Comparison of ENCODE assay signal across 12 cellular contexts in genomic region chr1:37147906-37148305, GRCh38.
DNase-seq lines count a peak whose midpoint lies in the region; ATAC-seq and TF ChIP-seq lines count a peak whose summit lies in the region.
"Had no signal": no experiment of that assay in that cellular context is flagged by ENCODE, and none has a peak within 500 bp of the region (broad histone marks: within the 10 kb centered on the region; RNA-seq: fewer than 3 reads in every experiment).

No MANE protein-coding gene starts in this region.

- no peak overlapping the region for H4K91ac ChIP-seq in neuronal stem cell (ENCODE audit: low read depth, low read length, poor library complexity)

- H3K27me3 ChIP-seq in heart right ventricle, result peaks cover 0 to 26% (median 6%) of the 10 kb centered on the region in 7 donors
- peaks cover 0 to 44% (median 0%) of the 10 kb centered on the region in 4 donors for H3K27me3 ChIP-seq in esophagus muscularis mucosa
- no peaks in the 10 kb centered on the region for H3K27me3 ChIP-seq in neuronal stem cell (ENCODE audit: control insufficient read depth in 3 of 3, insufficient read depth in 3 of 3, low read depth in 1 of 3, low read length in 3 of 3)
- H3K27me3 ChIP-seq in prostate gland (replicated peaks; ENCODE audit: insufficient read depth), result no peaks in the 10 kb centered on the region

- H3K4me1 ChIP-seq in heart right ventricle (no peaks in the 10 kb centered on the region), esophagus muscularis mucosa (no peaks in the 10 kb centered on the region), neuronal stem cell (ENCODE audit: control insufficient read depth in 2 of 2, insufficient read depth in 1 of 2, low read depth in 1 of 2, low read length in 2 of 2) (no peaks in the 10 kb centered on the region), prostate gland (replicated peaks) (no peaks in the 10 kb centered on the region)
- H3K4me1 ChIP-seq: A549, HAP-1 had no signal

- H3K4me3 ChIP-seq in heart right ventricle, result no peak overlapping the region
- H3K4me3 ChIP-seq in esophagus muscularis mucosa, result no peak overlapping the region
- no peak overlapping the region for H3K4me3 ChIP-seq in neuronal stem cell (ENCODE audit: low read length in 2 of 2)
- no peak overlapping the region for H3K4me3 ChIP-seq in prostate gland
- H3K4me3 ChIP-seq: A549, HAP-1 had no signal

- H2AK5ac ChIP-seq in neuronal stem cell (ENCODE audit: low read depth, low read length), result no peak overlapping the region

- intact Hi-C loops in cardiac septum (cut with DNase I), result no loop called here
- intact Hi-C loops in heart right ventricle (cut with DNase I), result no loop called here
- intact Hi-C loops in esophagus muscularis mucosa (cut with DNase I), result no loop called here
- intact Hi-C loops in prostate gland (cut with DNase I), result no loop called here

- H3K4ac ChIP-seq in neuronal stem cell (ENCODE audit: low read length), result no peak overlapping the region

- no peak overlapping the region for H2BK120ac ChIP-seq in neuronal stem cell (ENCODE audit: low read depth, low read length)

- WGBS in heart right ventricle, 2 donors, result 45 to 49% methylated on average over 2 of the region's 2 CpGs
- 17% methylated on average over 1 of the region's 2 CpGs for WGBS in esophagus muscularis mucosa
- no CpG with 5 or more reads among the region's 2 CpGs for WGBS in neuronal stem cell (ENCODE audit: extremely low coverage in 2 of 2, insufficient read length in 2 of 2, insufficient replicate concordance in 1 of 2), 2 donors
- 68% methylated on average over 2 of the region's 2 CpGs for WGBS in prostate gland

- H3K4me2 ChIP-seq in neuronal stem cell (ENCODE audit: insufficient read depth, low read length, poor library complexity, severe bottlenecking), result no peak overlapping the region
- H3K4me2 ChIP-seq: A549 had no signal

- H2BK15ac ChIP-seq in neuronal stem cell (ENCODE audit: low read length), result no peak overlapping the region

- no peak overlapping the region for H3K14ac ChIP-seq in neuronal stem cell (ENCODE audit: low read length)

- H3K18ac ChIP-seq in neuronal stem cell (ENCODE audit: low read length), result peak overlapping the region; percentile 20

- H3K27ac ChIP-seq in heart right ventricle, result no peak overlapping the region
- H3K27ac ChIP-seq in esophagus muscularis mucosa (replicated peaks in 1 of 4), result no peak overlapping the region
- no peak overlapping the region for H3K27ac ChIP-seq in neuronal stem cell (replicated peaks; ENCODE audit: low read length)
- H3K27ac ChIP-seq in prostate gland, result no peak overlapping the region
- H3K27ac ChIP-seq: A549 had no signal

- H4K8ac ChIP-seq in neuronal stem cell (ENCODE audit: low read depth, low read length), result no peak overlapping the region

- TF ChIP-seq POLR2A in esophagus muscularis mucosa (IDR thresholded peaks at IDR 0.05; ENCODE audit: low read depth) (no peak), prostate gland (IDR thresholded peaks at IDR 0.05) (no peak)

- H2AFZ ChIP-seq in neuronal stem cell (ENCODE audit: low read length), result no peak overlapping the region

- H3K9me3 ChIP-seq in heart right ventricle (no peaks in the 10 kb centered on the region), esophagus muscularis mucosa (no peaks in the 10 kb centered on the region), neuronal stem cell (replicated peaks in 1 of 2; ENCODE audit: control insufficient read depth in 2 of 2, insufficient read depth in 1 of 2, low read depth in 1 of 2, low read length in 2 of 2) (no peaks in the 10 kb centered on the region), prostate gland (no peaks in the 10 kb centered on the region)
- H3K9me3 ChIP-seq: A549, HAP-1 had no signal

- no peak overlapping the region for H2BK12ac ChIP-seq in neuronal stem cell (ENCODE audit: low read length)

- no peak overlapping the region for H2BK5ac ChIP-seq in neuronal stem cell (ENCODE audit: low read length)

- TF ChIP-seq CTCF in heart right ventricle (IDR thresholded peaks at IDR 0.05) (no peak), esophagus muscularis mucosa (IDR thresholded peaks at IDR 0.05) (no peak), prostate gland (IDR thresholded peaks at IDR 0.05) (no peak)

- H3K36me3 ChIP-seq in heart right ventricle (no peaks in the 10 kb centered on the region), esophagus muscularis mucosa (no peaks in the 10 kb centered on the region), neuronal stem cell (replicated peaks in 1 of 2; ENCODE audit: control insufficient read depth in 2 of 2, insufficient read depth in 2 of 2, low read length in 2 of 2) (no peaks in the 10 kb centered on the region), prostate gland (no peaks in the 10 kb centered on the region)
- H3K36me3 ChIP-seq: HAP-1 had no signal

- DNase-seq in cardiac septum (ENCODE audit: low spot score), result peak; percentile 12
- no peak for DNase-seq in heart right ventricle
- peak; percentile 78 for DNase-seq in esophagus muscularis mucosa (ENCODE audit: extremely low spot score)
- no peak for DNase-seq in neuronal stem cell (ENCODE audit: low spot score)
- DNase-seq in prostate gland (ENCODE audit: low spot score), result no peak
- DNase-seq in NCI-H82 treated with DMSO at 0.1 percent for 48 hours (lab: John Stamatoyannopoulos, UW; ENCODE audit: unreplicated experiment), result no peak
- DNase-seq: COR-L47 had no signal

- H3K79me1 ChIP-seq in neuronal stem cell (ENCODE audit: low read depth, low read length), result no peaks in the 10 kb centered on the region

- H3K9ac ChIP-seq in neuronal stem cell (ENCODE audit: low read depth, low read length, poor library complexity), result no peak overlapping the region

- no peak for ATAC-seq in heart right ventricle
- ATAC-seq in HG03354 (IDR thresholded peaks at IDR 0.05; ENCODE audit: poor library complexity, severe bottlenecking, unreplicated experiment), result no peak
- ATAC-seq: A549; CD8-positive, alpha-beta T cell; HepG2 had no signal

- H3K23ac ChIP-seq in neuronal stem cell (ENCODE audit: low read depth, low read length, poor library complexity), result no peak overlapping the region

- no peak for TF ChIP-seq EP300 in esophagus muscularis mucosa (IDR thresholded peaks at IDR 0.05)

Comparison
In these comparisons a context has a peak if more than half of its experiments do, and no peak if none do; other contexts are left out.
1. DNase-seq: peak in cardiac septum (single experiment) and esophagus muscularis mucosa (single experiment); none in heart right ventricle (0 of 2), neuronal stem cell (single experiment), prostate gland (single experiment) and NCI-H82 treated with DMSO at 0.1 percent for 48 hours (single experiment).